ENCODE assay signal across 9 cellular contexts in genomic region chr1:41713557-41714327, GRCh38.
DNase-seq lines count a peak whose midpoint lies in the region; ATAC-seq, FAIRE-seq and TF ChIP-seq lines count a peak whose summit lies in the region.
"Had no signal": no experiment of that assay in that cellular context is flagged by ENCODE, and none has a peak within 500 bp of the region (broad histone marks: within the 10 kb centered on the region; RNA-seq: fewer than 3 reads in every experiment).

No MANE protein-coding gene starts in this region.

- H3K27me3 ChIP-seq in K562 (ENCODE audit: control insufficient read depth in 2 of 2, insufficient read depth in 2 of 2, low read length in 2 of 2) = peaks cover 10 to 63% of the 10 kb centered on the region in 2 experiments; a peak in 4 of 5 replicates

- CTCF ChIA-PET in K562 (lab: Yijun Ruan, JAX; ENCODE audit: low intra/inter-chr PET ratio) = no interaction called here

- no peak for FAIRE-seq in K562 (lab: Jason Lieb, UNC)

- no peak overlapping the region for H2AFZ ChIP-seq in K562 (ENCODE audit: low read depth, low read length)

- peak overlapping the region; percentile 10 for H3K27ac Mint-ChIP-seq in memory B cell

- intact Hi-C loops in K562 (cut with micrococcal nuclease) = no loop called here

- H3K27me3 Mint-ChIP-seq in memory B cell = no peaks in the 10 kb centered on the region

- H3K9ac ChIP-seq in K562 (ENCODE audit: insufficient read depth in 1 of 2, low read depth in 2 of 2, low read length in 2 of 2) = no peak overlapping the region

- TF ChIP-seq RAD21 in K562 (CRISPR knock-in tag; conservative IDR thresholded peaks at IDR 0.05 in 1 of 2, IDR thresholded peaks at IDR 0.05 in 1 of 2) = no peak

- H3K27ac ChIP-seq in K562 (ENCODE audit: extremely low read depth, low read depth, low read length) = no peak overlapping the region

- H3K36me3 ChIP-seq in K562 (ENCODE audit: control insufficient read depth, insufficient read depth, low read length) = no peaks in the 10 kb centered on the region

- H3K4me3 ChIP-seq in K562 = no peak overlapping the region

- peak; percentile 81 for DNase-seq in AG20443 (ENCODE audit: low spot score)
- DNase-seq in LHCN-M2 (ENCODE audit: low read depth) = peak; percentile 80
- no peak for DNase-seq in K562 (ENCODE audit: extremely low read depth in 1 of 4, low spot score in 3 of 4)
- no peak for DNase-seq in memory B cell (ENCODE audit: low spot score in 2 of 2)
- no peak for DNase-seq in SIG-M5 treated with dmso at 0.1 percent for 504 hours (lab: John Stamatoyannopoulos, UW; ENCODE audit: unreplicated experiment)
- DNase-seq in H4 (ENCODE audit: low spot score) = no peak
- no peak for DNase-seq in T-helper 1 cell
- DNase-seq: NCI-H1092 treated with DMSO at 0.1 percent for 48 hours had no signal

- H3K4me1 ChIP-seq in K562 (replicated peaks in 1 of 2; ENCODE audit: control insufficient read depth in 2 of 2, insufficient read depth in 2 of 2, low read length in 2 of 2) = no peaks in the 10 kb centered on the region; a peak in 1 of 5 replicates

- H3K9me1 ChIP-seq in K562 (ENCODE audit: control insufficient read depth, insufficient read depth, low read length) = no peaks in the 10 kb centered on the region

- no peak for TF ChIP-seq CTCF in K562 (IDR thresholded peaks at IDR 0.05 in 2 of 3, conservative IDR thresholded peaks at IDR 0.05 in 1 of 3; ENCODE audit: insufficient read depth in 2 of 3, low read depth in 1 of 3, low read length in 3 of 3)

- H3K36me3 Mint-ChIP-seq in memory B cell = no peaks in the 10 kb centered on the region

- no peak for TF ChIP-seq POLR2A in K562 (conservative IDR thresholded peaks at IDR 0.05)

- H4K20me1 ChIP-seq in K562 (replicated peaks; ENCODE audit: control insufficient read depth, insufficient read depth, low read length) = peaks cover 5% of the 10 kb centered on the region

- POLR2A ChIA-PET in K562 (lab: Yijun Ruan, JAX) = interaction anchor here (0.7 to 1.2 kb wide), 4 partner anchors 9 to 167 kb away, joined by 3 to 4 read pairs (median 3); no protein-coding TSS in a partner anchor

- no peak overlapping the region for H3K4me2 ChIP-seq in K562 (ENCODE audit: insufficient read depth, low read length)

- no peaks in the 10 kb centered on the region for H3K79me2 ChIP-seq in K562 (ENCODE audit: control insufficient read depth, insufficient read depth, low read length)

- WGBS in K562 (ENCODE audit: insufficient coverage, low coverage, missing lambda C conversion rate) = 2% methylated on average over 6 of the region's 6 CpGs

- TF ChIP-seq EP300 in K562 (IDR thresholded peaks at IDR 0.05; ENCODE audit: low read length) = no peak

- no peak overlapping the region for H3K4me3 Mint-ChIP-seq in memory B cell

- no TSS peak for BruUV-seq in K562 (replicated peaks; lab: Mats Ljungman, UMichigan)

- no peaks in the 10 kb centered on the region for H3K9me3 Mint-ChIP-seq in memory B cell

- H3K4me1 Mint-ChIP-seq in memory B cell = peaks cover 14% of the 10 kb centered on the region

- ATAC-seq in K562 (no peak), memory B cell (ENCODE audit: low read depth) (no peak), GM21526 (IDR thresholded peaks at IDR 0.05; ENCODE audit: low FRiP score, unreplicated experiment) (no peak)

- no peaks in the 10 kb centered on the region for H3K9me3 ChIP-seq in K562 (replicated peaks; ENCODE audit: control insufficient read depth, insufficient read depth, low read depth, low read length)

- in situ Hi-C loops in K562 (cut with MboI) = no loop called here

TF ChIP-seq in K562, 482 proteins besides CTCF, POLR2A, EP300 and RAD21:
- TF ChIP-seq ZNF77 (CRISPR knock-in tag; IDR thresholded peaks at IDR 0.05) (no peak), ZNF75A (CRISPR knock-in tag; IDR thresholded peaks at IDR 0.05) (no peak), HMGXB4 (CRISPR knock-in tag; IDR thresholded peaks at IDR 0.05) (no peak), MEIS2 (IDR thresholded peaks at IDR 0.05; ENCODE audit: partially characterized antibody) (peak; percentile 60), ARNT (IDR thresholded peaks at IDR 0.05) (no peak), ETV5 (CRISPR knock-in tag; IDR thresholded peaks at IDR 0.05; ENCODE audit: low read depth) (no peak), CBFB (CRISPR knock-in tag; IDR thresholded peaks at IDR 0.05) (no peak), TBL1XR1 (IDR thresholded peaks at IDR 0.05; ENCODE audit: low read length in 2 of 2) (no peak), BHLHE40 (IDR thresholded peaks at IDR 0.05; ENCODE audit: low read length) (no peak), ZNF124 (CRISPR knock-in tag; IDR thresholded peaks at IDR 0.05) (no peak), NONO (IDR thresholded peaks at IDR 0.05; ENCODE audit: low read depth in 2 of 2, low read length in 1 of 2) (no peak)
- TF ChIP-seq, protein P1, sequence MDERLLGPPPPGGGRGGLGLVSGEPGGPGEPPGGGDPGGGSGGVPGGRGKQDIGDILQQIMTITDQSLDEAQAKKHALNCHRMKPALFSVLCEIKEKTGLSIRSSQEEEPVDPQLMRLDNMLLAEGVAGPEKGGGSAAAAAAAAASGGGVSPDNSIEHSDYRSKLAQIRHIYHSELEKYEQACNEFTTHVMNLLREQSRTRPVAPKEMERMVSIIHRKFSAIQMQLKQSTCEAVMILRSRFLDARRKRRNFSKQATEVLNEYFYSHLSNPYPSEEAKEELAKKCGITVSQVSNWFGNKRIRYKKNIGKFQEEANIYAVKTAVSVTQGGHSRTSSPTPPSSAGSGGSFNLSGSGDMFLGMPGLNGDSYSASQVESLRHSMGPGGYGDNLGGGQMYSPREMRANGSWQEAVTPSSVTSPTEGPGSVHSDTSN (CRISPR knock-in tag; IDR thresholded peaks at IDR 0.05; ENCODE audit: low read depth) = no peak
- TF ChIP-seq, protein P1 (tag; conservative IDR thresholded peaks at IDR 0.05; ENCODE audit: low read depth) = peak; percentile 61; the same call in 1 of the 2 replicates
- TF ChIP-seq, protein P2, sequence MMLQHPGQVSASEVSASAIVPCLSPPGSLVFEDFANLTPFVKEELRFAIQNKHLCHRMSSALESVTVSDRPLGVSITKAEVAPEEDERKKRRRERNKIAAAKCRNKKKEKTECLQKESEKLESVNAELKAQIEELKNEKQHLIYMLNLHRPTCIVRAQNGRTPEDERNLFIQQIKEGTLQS (IDR thresholded peaks at IDR 0.05) = 0 out of 2 replicates have a peak, but pooled peaks have one; percentile 24
- TF ChIP-seq, protein P2 (CRISPR knock-in tag; conservative IDR thresholded peaks at IDR 0.05) = no peak
- TF ChIP-seq, protein P3, sequence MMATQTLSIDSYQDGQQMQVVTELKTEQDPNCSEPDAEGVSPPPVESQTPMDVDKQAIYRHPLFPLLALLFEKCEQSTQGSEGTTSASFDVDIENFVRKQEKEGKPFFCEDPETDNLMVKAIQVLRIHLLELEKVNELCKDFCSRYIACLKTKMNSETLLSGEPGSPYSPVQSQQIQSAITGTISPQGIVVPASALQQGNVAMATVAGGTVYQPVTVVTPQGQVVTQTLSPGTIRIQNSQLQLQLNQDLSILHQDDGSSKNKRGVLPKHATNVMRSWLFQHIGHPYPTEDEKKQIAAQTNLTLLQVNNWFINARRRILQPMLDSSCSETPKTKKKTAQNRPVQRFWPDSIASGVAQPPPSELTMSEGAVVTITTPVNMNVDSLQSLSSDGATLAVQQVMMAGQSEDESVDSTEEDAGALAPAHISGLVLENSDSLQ (IDR thresholded peaks at IDR 0.05) = peak; percentile 42; the same call in 1 of the 2 replicates
- TF ChIP-seq, protein P4, sequence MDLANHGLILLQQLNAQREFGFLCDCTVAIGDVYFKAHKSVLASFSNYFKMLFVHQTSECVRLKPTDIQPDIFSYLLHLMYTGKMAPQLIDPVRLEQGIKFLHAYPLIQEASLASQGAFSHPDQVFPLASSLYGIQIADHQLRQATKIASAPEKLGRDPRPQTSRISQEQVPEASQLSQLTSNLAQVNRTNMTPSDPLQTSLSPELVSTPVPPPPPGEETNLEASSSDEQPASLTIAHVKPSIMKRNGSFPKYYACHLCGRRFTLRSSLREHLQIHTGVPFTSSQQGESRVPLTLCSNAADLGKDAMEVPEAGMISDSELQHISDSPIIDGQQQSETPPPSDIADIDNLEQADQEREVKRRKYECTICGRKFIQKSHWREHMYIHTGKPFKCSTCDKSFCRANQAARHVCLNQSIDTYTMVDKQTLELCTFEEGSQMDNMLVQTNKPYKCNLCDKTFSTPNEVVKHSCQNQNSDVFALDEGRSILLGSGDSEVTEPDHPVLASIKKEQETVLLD (IDR thresholded peaks at IDR 0.05) = no peak

Comparison
In these comparisons a context has a peak if more than half of its experiments do, and no peak if none do; other contexts are left out.
1. DNase-seq: peak in AG20443 (single experiment) and LHCN-M2 (single experiment); none in K562 (0 of 4), memory B cell (0 of 2), SIG-M5 treated with dmso at 0.1 percent for 504 hours (single experiment), H4 (single experiment) and T-helper 1 cell (0 of 5).